Comparison of ENCODE assay signal across 17 cellular contexts in genomic region chr19:8373867-8374813, GRCh38. TPM values are rescaled to one million over a fixed set of nuclear protein-coding genes. Genes with fewer than 3 reads are reported as not detected.
DNase-seq lines count a peak whose midpoint lies in the region; ATAC-seq and TF ChIP-seq lines count a peak whose summit lies in the region.
"Had no signal": no experiment of that assay in that cellular context is flagged by ENCODE, and none has a peak within 500 bp of the region (broad histone marks: within the 10 kb centered on the region; RNA-seq: fewer than 3 reads in every experiment).

No MANE protein-coding gene starts in this region.

- H3K4me1 ChIP-seq in Panc1 (ENCODE audit: control insufficient read depth, insufficient read depth, low read length) (no peaks in the 10 kb centered on the region), endodermal cell (ENCODE audit: control insufficient read depth, insufficient read depth, low read length) (no peaks in the 10 kb centered on the region), mucosa of descending colon (ENCODE audit: low read depth) (peaks cover 8% of the 10 kb centered on the region), upper lobe of left lung (no peaks in the 10 kb centered on the region), esophagus muscularis mucosa (peaks cover 0 to 17% (median 14%) of the 10 kb centered on the region in 4 donors)
- H3K4me1 ChIP-seq: ascending aorta had no signal

- no peak for TF ChIP-seq EP300 in upper lobe of left lung (IDR thresholded peaks at IDR 0.05)
- no peak for TF ChIP-seq EP300 in esophagus muscularis mucosa (IDR thresholded peaks at IDR 0.05)

- H3K9me3 Mint-ChIP-seq in endodermal cell, result peaks cover 20% of the 10 kb centered on the region
- peaks cover 0 to 4% (median 3%) of the 10 kb centered on the region in 7 donors for H3K9me3 Mint-ChIP-seq in CD14-positive monocyte
- H3K9me3 Mint-ChIP-seq: activated T-cell treated with anti-CD3 and anti-CD28 coated beads, Interleukin-2, amount 50 U/mL, for 72 hours; memory B cell had no signal

- TF ChIP-seq CTCF in Panc1 (IDR thresholded peaks at IDR 0.05) (no peak), endodermal cell (conservative IDR thresholded peaks at IDR 0.05) (no peak), mucosa of descending colon (IDR thresholded peaks at IDR 0.05) (no peak), upper lobe of left lung (IDR thresholded peaks at IDR 0.05) (no peak), esophagus muscularis mucosa (IDR thresholded peaks at IDR 0.05) (no peak), CD14-positive monocyte (IDR thresholded peaks at IDR 0.05) (no peak)

- intact Hi-C loops in Panc1 (cut with micrococcal nuclease; ENCODE audit: unreplicated experiment) (no loop called here), mucosa of descending colon (cut with DNase I, micrococcal nuclease) (no loop called here), esophagus muscularis mucosa (cut with DNase I) (no loop called here), CD14-positive monocyte (cut with micrococcal nuclease) (no loop called here)

- no peak overlapping the region for H3K4me3 Mint-ChIP-seq in endodermal cell
- no peak overlapping the region for H3K4me3 Mint-ChIP-seq in CD14-positive monocyte
- H3K4me3 Mint-ChIP-seq: activated T-cell treated with anti-CD3 and anti-CD28 coated beads, Interleukin-2, amount 50 U/mL, for 72 hours; memory B cell; stimulated activated naive CD8-positive, alpha-beta T cell treated with anti-CD3 and anti-CD28 coated beads, Interleukin-15, amount 100 ng/mL, for 72 hours had no signal

- ATAC-seq in Panc1 (peak; percentile 40; the same call in 1 of the 2 replicates), mucosa of descending colon (peak; percentile 81), upper lobe of left lung (ENCODE audit: low FRiP score in 2 of 2) (peak; percentile 39 to 51)
- ATAC-seq: activated T-cell treated with anti-CD3 and anti-CD28 coated beads, Interleukin-2, amount 50 U/mL, for 72 hours; stimulated activated naive CD8-positive, alpha-beta T cell treated with anti-CD3 and anti-CD28 coated beads, Interleukin-15, amount 100 ng/mL, for 72 hours had no signal

- 90 to 91% methylated on average over 25 to 26 of the region's 26 CpGs for WGBS in endodermal cell (ENCODE audit: insufficient coverage in 1 of 2, insufficient read length in 1 of 2), 2 experiments
- WGBS in upper lobe of left lung, 2 donors, result 83 to 91% methylated on average over 22 to 26 of the region's 26 CpGs
- 85% methylated on average over 16 of the region's 26 CpGs for WGBS in esophagus muscularis mucosa

- DNase-seq in Panc1 (ENCODE audit: low read depth, low spot score) (no peak), endodermal cell (peak; percentile 61), mucosa of descending colon (peak in 2 of 3 donors; percentile 53 to 61), upper lobe of left lung (no peak), esophagus muscularis mucosa (ENCODE audit: extremely low spot score) (no peak), cortex of kidney (lab: John Stamatoyannopoulos, UW) (no peak), CD14-positive monocyte (ENCODE audit: low spot score) (no peak)
- DNase-seq: activated CD4-positive, alpha-beta T cell treated with anti-CD3 and anti-CD28 coated beads for 4 hours; activated T-cell treated with anti-CD3 and anti-CD28 coated beads, Interleukin-2, amount 50 U/mL, for 72 hours; DMS153; hippocampal formation; NCI-H2081; stimulated activated CD4-positive, alpha-beta T cell treated with anti-CD3 and anti-CD28 coated beads, Interleukin-4, amount 100 ng/mL, for 4 hours; stimulated activated naive CD8-positive, alpha-beta T cell treated with anti-CD3 and anti-CD28 coated beads, Interleukin-15, amount 100 ng/mL, for 72 hours had no signal

- H3K27ac ChIP-seq in Panc1 (ENCODE audit: low read length), result no peak overlapping the region
- no peak overlapping the region for H3K27ac ChIP-seq in endodermal cell (ENCODE audit: low read depth, low read length)
- no peak overlapping the region for H3K27ac ChIP-seq in upper lobe of left lung
- peak overlapping the region in 2 of 4 donors; percentile 50 to 55 for H3K27ac ChIP-seq in esophagus muscularis mucosa (replicated peaks in 1 of 4)
- H3K27ac ChIP-seq: ascending aorta had no signal

- H3K27me3 Mint-ChIP-seq in endodermal cell (ENCODE audit: insufficient read depth) (no peaks in the 10 kb centered on the region), CD14-positive monocyte (ENCODE audit: low read depth in 3 of 3) (peaks cover 0 to 2% (median 1%) of the 10 kb centered on the region in 3 donors)
- H3K27me3 Mint-ChIP-seq: memory B cell had no signal

- H3K9me3 ChIP-seq in Panc1 (ENCODE audit: control insufficient read depth, insufficient read depth, low read depth, low read length), result no peaks in the 10 kb centered on the region
- peaks cover 3% of the 10 kb centered on the region for H3K9me3 ChIP-seq in endodermal cell (ENCODE audit: control insufficient read depth, low read length)
- H3K9me3 ChIP-seq in mucosa of descending colon, result no peaks in the 10 kb centered on the region
- no peaks in the 10 kb centered on the region for H3K9me3 ChIP-seq in upper lobe of left lung
- no peaks in the 10 kb centered on the region for H3K9me3 ChIP-seq in esophagus muscularis mucosa
- H3K9me3 ChIP-seq: ascending aorta, HAP-1 had no signal

- CTCF ChIA-PET in Panc1 (lab: Charles Lee), result no interaction called here

- H3K27me3 ChIP-seq in Panc1 (ENCODE audit: control insufficient read depth, insufficient read depth, low read length), result no peaks in the 10 kb centered on the region
- no peaks in the 10 kb centered on the region for H3K27me3 ChIP-seq in endodermal cell (ENCODE audit: control insufficient read depth, insufficient read depth, low read length, poor library complexity, severe bottlenecking)
- H3K27me3 ChIP-seq in upper lobe of left lung, result no peaks in the 10 kb centered on the region
- no peaks in the 10 kb centered on the region for H3K27me3 ChIP-seq in esophagus muscularis mucosa
- H3K27me3 ChIP-seq: ascending aorta had no signal

- POLR2A ChIA-PET in Panc1 (lab: Charles Lee), result no interaction called here

- H3K27ac Mint-ChIP-seq in endodermal cell (no peak overlapping the region), CD14-positive monocyte (no peak overlapping the region)
- H3K27ac Mint-ChIP-seq: activated T-cell treated with anti-CD3 and anti-CD28 coated beads, Interleukin-2, amount 50 U/mL, for 72 hours; memory B cell had no signal

- in situ Hi-C loops in Panc1 (cut with HindIII; ENCODE audit: low pct_unique_long_range_greater_than_20kb, low sequenced_read_pairs), result no loop called here

- peaks cover 48% of the 10 kb centered on the region for H3K36me3 Mint-ChIP-seq in endodermal cell (ENCODE audit: low read depth)
- peaks cover 15 to 27% of the 10 kb centered on the region in 2 donors for H3K36me3 Mint-ChIP-seq in CD14-positive monocyte

- H3K4me1 Mint-ChIP-seq in endodermal cell (no peaks in the 10 kb centered on the region), CD14-positive monocyte (no peaks in the 10 kb centered on the region)
- H3K4me1 Mint-ChIP-seq: memory B cell had no signal

- TF ChIP-seq POLR2A in upper lobe of left lung (IDR thresholded peaks at IDR 0.05), result no peak
- TF ChIP-seq POLR2A in esophagus muscularis mucosa (IDR thresholded peaks at IDR 0.05; ENCODE audit: low read depth), result no peak

- H3K36me3 ChIP-seq in Panc1 (ENCODE audit: control insufficient read depth, insufficient read depth, low read length) (no peaks in the 10 kb centered on the region; the same call in 1 of the 2 replicates), endodermal cell (ENCODE audit: control insufficient read depth, insufficient read depth, low read length) (peaks cover 13% of the 10 kb centered on the region), mucosa of descending colon (ENCODE audit: low read depth) (no peaks in the 10 kb centered on the region), upper lobe of left lung (peaks cover 0 to 17% (median 8%) of the 10 kb centered on the region in 4 donors), esophagus muscularis mucosa (peaks cover 0 to 57% (median 41%) of the 10 kb centered on the region in 4 donors)
- H3K36me3 ChIP-seq: HAP-1 had no signal

- H3K9ac ChIP-seq in endodermal cell (ENCODE audit: extremely low read depth, low read length, poor library complexity, severe bottlenecking), result no peak overlapping the region

- no TSS peak for BruUV-seq in Panc1 (replicated peaks; lab: Mats Ljungman, UMichigan)

- H3K4me3 ChIP-seq in Panc1 (ENCODE audit: low read depth in 2 of 2, low read length in 2 of 2) (no peak overlapping the region), endodermal cell (ENCODE audit: low read length) (no peak overlapping the region), mucosa of descending colon (no peak overlapping the region), upper lobe of left lung (no peak overlapping the region), esophagus muscularis mucosa (no peak overlapping the region)
- H3K4me3 ChIP-seq: ascending aorta, HAP-1 had no signal

RNA-seq across cellular contexts. Expression of gene ANGPTL4, which starts 10.2 kb away (rescaled TPM):
- 46.6 TPM for total RNA-seq in Panc1 (2021; ENCODE audit: unreplicated experiment)
- polyA plus RNA-seq in Panc1 (2012; ENCODE audit: insufficient read length), result 208 TPM
- 10 to 100 TPM; 10.9 to 13.2 TPM for total RNA-seq in endodermal cell
- 4.2 TPM for polyA plus RNA-seq in endodermal cell (2013, experiment 1 of 2)
- polyA plus RNA-seq in endodermal cell (2013, experiment 2 of 2), result 2.9 TPM
- 1 to 10 TPM; 2.8 to 9.5 (median 2.9) TPM for total RNA-seq in mucosa of descending colon
- total RNA-seq in upper lobe of left lung, result 10 to 100 TPM in 4 of 6 donors, 1 to 10 TPM in 1, not detected in 1; 1.8 to 27.7 (median 13.4) TPM
- 10 to 100 TPM in 3 of 4 donors, 1 to 10 TPM in 1; 3.7 to 37.9 (median 22.6) TPM for total RNA-seq in esophagus muscularis mucosa
- not detected for polyA plus RNA-seq in CD14-positive monocyte

RNA-seq across cellular contexts. Expression of gene RAB11B, which starts 16.0 kb away (rescaled TPM):
- total RNA-seq in Panc1 (2021; ENCODE audit: unreplicated experiment), result 135 TPM
- 395 TPM for polyA plus RNA-seq in Panc1 (2012; ENCODE audit: insufficient read length)
- 100 to 1,000 TPM; 137 to 146 TPM for total RNA-seq in endodermal cell
- polyA plus RNA-seq in endodermal cell (2013, experiment 1 of 2), result 116 TPM
- 110 TPM for polyA plus RNA-seq in endodermal cell (2013, experiment 2 of 2)
- 100 to 1,000 TPM; 100 to 131 (median 103) TPM for total RNA-seq in mucosa of descending colon
- total RNA-seq in upper lobe of left lung, result 100 to 1,000 TPM in 4 of 6 donors, 10 to 100 TPM in 2; 55.0 to 158 (median 130) TPM
- total RNA-seq in esophagus muscularis mucosa, result 100 to 1,000 TPM in 1 of 4 donors, 10 to 100 TPM in 3; 27.8 to 101 (median 42.3) TPM
- polyA plus RNA-seq in CD14-positive monocyte, result 10 to 100 TPM; 36.5 to 45.4 TPM

RNA-seq across cellular contexts. Expression of gene KANK3, which starts 31.1 kb away (rescaled TPM):
- total RNA-seq in Panc1 (2021; ENCODE audit: unreplicated experiment), result 1.2 TPM
- polyA plus RNA-seq in Panc1 (2012; ENCODE audit: insufficient read length), result 1.5 TPM
- total RNA-seq in endodermal cell, result 1 to 10 TPM; 2.3 to 2.6 TPM
- polyA plus RNA-seq in endodermal cell (2013, experiment 1 of 2), result 1.6 TPM
- 1.4 TPM for polyA plus RNA-seq in endodermal cell (2013, experiment 2 of 2)
- 10 to 100 TPM in 1 of 3 donors, 1 to 10 TPM in 2; 2.0 to 10.1 (median 3.3) TPM for total RNA-seq in mucosa of descending colon
- total RNA-seq in upper lobe of left lung, result 100 to 1,000 TPM in 1 of 6 donors, 10 to 100 TPM in 5; 27.7 to 109 (median 56.9) TPM
- 10 to 100 TPM; 23.7 to 36.0 (median 30.0) TPM for total RNA-seq in esophagus muscularis mucosa
- not detected for polyA plus RNA-seq in CD14-positive monocyte

RNA-seq across cellular contexts. Expression of gene MARCHF2, which starts 39.0 kb away (rescaled TPM):
- total RNA-seq in Panc1 (2021; ENCODE audit: unreplicated experiment) (32.6 TPM), endodermal cell (10 to 100 TPM; 31.8 to 35.9 TPM), mucosa of descending colon (10 to 100 TPM; 27.2 to 62.0 (median 33.8) TPM), upper lobe of left lung (100 to 1,000 TPM in 3 of 6 donors, 10 to 100 TPM in 3; 72.2 to 266 (median 111) TPM), esophagus muscularis mucosa (100 to 1,000 TPM; 227 to 286 (median 247) TPM)
- 62.9 TPM for polyA plus RNA-seq in Panc1 (2012; ENCODE audit: insufficient read length)
- polyA plus RNA-seq in endodermal cell (2013, experiment 1 of 2), result 21.8 TPM
- polyA plus RNA-seq in endodermal cell (2013, experiment 2 of 2), result 20.4 TPM
- 10 to 100 TPM; 47.8 to 90.8 TPM for polyA plus RNA-seq in CD14-positive monocyte

RNA-seq across cellular contexts. Expression of gene RPS28, which starts 52.8 kb away (rescaled TPM):
- 1,096 TPM for total RNA-seq in Panc1 (2021; ENCODE audit: unreplicated experiment)
- polyA plus RNA-seq in Panc1 (2012; ENCODE audit: insufficient read length), result 1,277 TPM
- 1,000 to 10,000 TPM; 1,512 to 1,809 TPM for total RNA-seq in endodermal cell
- polyA plus RNA-seq in endodermal cell (2013, experiment 1 of 2), result 1,091 TPM
- 978 TPM for polyA plus RNA-seq in endodermal cell (2013, experiment 2 of 2)
- 1,000 to 10,000 TPM; 1,101 to 1,558 (median 1,449) TPM for total RNA-seq in mucosa of descending colon
- total RNA-seq in upper lobe of left lung, result 1,000 to 10,000 TPM in 2 of 6 donors, 100 to 1,000 TPM in 4; 282 to 1,919 (median 843) TPM
- 100 to 1,000 TPM; 256 to 473 (median 358) TPM for total RNA-seq in esophagus muscularis mucosa
- polyA plus RNA-seq in CD14-positive monocyte, result 1,000 to 10,000 TPM in 1 of 2 donors, 100 to 1,000 TPM in 1; 984 to 1,104 TPM

Comparison
In these comparisons a context has a peak if more than half of its experiments do, and no peak if none do; other contexts are left out.
1. DNase-seq: peak in endodermal cell (single experiment) and mucosa of descending colon (2 of 3); none in Panc1 (single experiment), upper lobe of left lung (0 of 2), esophagus muscularis mucosa (single experiment), cortex of kidney (single experiment) and CD14-positive monocyte (single experiment).
2. Peak in every context shown above with its lines, with median percentiles within 50 percentile points of each other: ATAC-seq.